ENCODE assay signal across 19 cellular contexts in the genomic region with DNA sequence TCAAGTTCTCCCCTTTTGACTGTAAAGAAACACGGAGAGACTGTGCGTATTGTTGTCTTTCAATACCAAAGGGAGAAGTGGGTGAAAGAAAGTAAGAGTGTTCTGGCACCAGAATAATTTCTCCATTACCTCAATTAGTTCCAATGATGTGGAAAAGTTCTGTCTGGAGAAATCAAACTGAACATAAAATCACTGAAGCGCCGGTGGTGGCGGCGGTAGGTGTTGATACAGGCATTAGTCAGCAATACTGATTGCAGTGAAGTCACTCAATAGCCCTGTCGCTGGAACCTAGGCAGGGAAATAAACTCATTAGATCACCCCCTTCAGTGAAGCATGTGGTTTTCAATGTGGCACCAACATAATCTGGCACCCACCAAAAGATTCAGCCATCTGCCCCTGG.
"Had no signal": no experiment of that assay in that cellular context is flagged by ENCODE, and none has a peak within 500 bp of the region (broad histone marks: within the 10 kb centered on the region; RNA-seq: fewer than 3 reads in every experiment).

No MANE protein-coding gene starts in this region.

- H3K27ac ChIP-seq: coronary artery, epithelial cell of prostate, neutrophil, tibial artery, vagina had no signal

- H3K4me2 ChIP-seq: smooth muscle cell had no signal

- H3K4me1 ChIP-seq: tibial artery, vagina had no signal

- H3K4me3 ChIP-seq: coronary artery, lung, smooth muscle cell, tibial artery, vagina had no signal

- H3K36me3 ChIP-seq: neutrophil, tibial artery, vagina had no signal

- ATAC-seq: activated T-helper 17 cell treated with anti-CD3 and anti-CD28 coated beads, Interleukin-2, amount 50 U/mL, for 72 hours; left cardiac atrium; right cardiac atrium; stimulated activated memory B cell treated with anti-CD40 and anti-IgM and Interleukin-4, amounts not matched to agents 10 μg/mL and 1 μg/mL and 100 μg/mL, for 72 hours had no signal

- H3K9me3 ChIP-seq: neutrophil, vagina had no signal

- DNase-seq: activated B cell treated with CpG ODN at 0.5 μM for 24 hours; activated CD4-positive, alpha-beta T cell treated with anti-CD3 and anti-CD28 coated beads, Interleukin-2, amount 50 U/mL, for 1 hour; activated naive CD4-positive, alpha-beta T cell treated with anti-CD3 and anti-CD28 coated beads for 36 hours; activated T-cell treated with anti-CD3 and anti-CD28 coated beads for 4 hours; central memory CD4-positive, alpha-beta T cell; effector memory CD4-positive, alpha-beta T cell; hypothalamus; left cardiac atrium; midbrain; right cardiac atrium; tibial artery had no signal

- H3K27me3 ChIP-seq: neutrophil, tibial artery, vagina had no signal
